ENCODE assay signal across 20 cellular contexts in the genomic region with DNA sequence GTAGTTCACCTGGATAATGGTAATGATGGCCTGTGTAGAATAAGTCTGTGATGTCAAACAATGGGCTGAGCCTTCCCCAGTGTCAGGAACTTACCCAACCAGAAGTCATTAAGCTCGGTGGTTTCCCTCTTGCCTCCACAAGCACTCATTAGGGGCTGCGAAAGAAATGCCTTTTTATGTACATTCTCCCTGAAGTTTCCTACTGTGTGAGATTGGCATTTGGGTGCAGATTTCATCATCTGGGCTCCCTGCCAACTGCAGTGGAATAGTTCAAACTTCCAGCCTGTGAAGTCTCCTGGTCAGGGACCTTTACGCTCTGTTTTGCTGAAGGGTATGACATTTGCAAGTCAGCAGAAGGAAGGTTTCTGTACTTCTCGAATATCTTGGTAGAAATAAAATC. TPM values are rescaled to one million over a fixed set of nuclear protein-coding genes. Genes with fewer than 3 reads are reported as not detected.
DNase-seq lines count a peak whose midpoint lies in the region; FAIRE-seq and TF ChIP-seq lines count a peak whose summit lies in the region.
"Had no signal": no experiment of that assay in that cellular context is flagged by ENCODE, and none has a peak within 500 bp of the region (broad histone marks: within the 10 kb centered on the region; RNA-seq: fewer than 3 reads in every experiment).

No MANE protein-coding gene starts in this region.

- DNase-seq in H4 (ENCODE audit: low spot score), result peak; percentile 20
- DNase-seq in NCI-H345 (lab: John Stamatoyannopoulos, UW), result peak; percentile 77
- DNase-seq in bronchial epithelial cell (ENCODE audit: low read depth), result peak; percentile 54
- peak; percentile 6 to 20 for DNase-seq in lung microvascular endothelial cell (ENCODE audit: low read depth in 2 of 2)
- DNase-seq in cardiac septum (ENCODE audit: low spot score), result no peak
- DNase-seq in germinal center (ENCODE audit: low spot score), result no peak
- no peak for DNase-seq in H54 (ENCODE audit: insufficient read length, low spot score)
- DNase-seq in NCI-H1694 (lab: John Stamatoyannopoulos, UW), result no peak
- DNase-seq: activated naive CD4-positive, alpha-beta T cell treated with Interleukin-2 at 50 U/mL for 16 hours; hypothalamus; NCI-H187; SIG-M5; stimulated activated naive CD4-positive, alpha-beta T cell treated with Interleukin-2 at 50 U/mL for 16 hours; uterus had no signal

- H3K36me3 ChIP-seq in bronchial epithelial cell (ENCODE audit: control insufficient read depth, insufficient read depth, low read length), result no peaks in the 10 kb centered on the region
- H3K36me3 ChIP-seq: BLaER1 treated with 17β-estradiol and CSF1 and Interleukin-3, amounts not matched to agents 10 nM and 100 nM; uterus had no signal

- H3K4me3 ChIP-seq in bronchial epithelial cell (ENCODE audit: low read depth, low read length), result no peak overlapping the region
- H3K4me3 ChIP-seq: BLaER1 treated with 17β-estradiol and CSF1 and Interleukin-3, amounts not matched to agents 10 nM and 100 nM; K562; lung; uterus had no signal

- TF ChIP-seq POLR2A in H54 (IDR thresholded peaks at IDR 0.05; ENCODE audit: low read depth, low read length), result no peak

- H3K27me3 ChIP-seq in bronchial epithelial cell (ENCODE audit: control insufficient read depth, insufficient read depth, low read length), result no peaks in the 10 kb centered on the region
- H3K27me3 ChIP-seq: BLaER1 treated with 17β-estradiol and CSF1 and Interleukin-3, amounts not matched to agents 10 nM and 100 nM; uterus had no signal

- no peak for FAIRE-seq in bronchial epithelial cell (lab: Jason Lieb, UNC)
- no peak for FAIRE-seq in H54 (lab: Jason Lieb, UNC)
- FAIRE-seq: G401.6, K562 had no signal

- intact Hi-C loops in cardiac septum (cut with DNase I), result no loop called here

- no peak for TF ChIP-seq CTCF in bronchial epithelial cell (IDR thresholded peaks at IDR 0.05; ENCODE audit: insufficient read depth, low read length, severe bottlenecking)

RNA-seq across cellular contexts. Expression of a gene that starts 41.6 kb away (rescaled TPM):
- 0.08 TPM in 1 of 2 replicates, not detected in the other for total RNA-seq in H4 (2014; rRNA removed; shearing (Covaris generic))
- total RNA-seq in bronchial epithelial cell (not detected in 2 replicates), lung microvascular endothelial cell (not detected in 2 replicates), cardiac septum (not detected)
- total RNA-seq: chondrocyte; K562; natural killer cell treated with Interleukin-12 subunit alpha and Interleukin-12 subunit beta and Interleukin-15 and Interleukin-18, amount 100 ng/mL, for 72 hours had no signal

Comparison
In these comparisons a context has a peak if more than half of its experiments do, and no peak if none do; other contexts are left out.
1. DNase-seq: peak in H4 (single experiment), NCI-H345 (single experiment), bronchial epithelial cell (single experiment) and lung microvascular endothelial cell (2 of 2); none in cardiac septum (single experiment), germinal center (single experiment), H54 (single experiment) and NCI-H1694 (single experiment).